In the genomic region with DNA sequence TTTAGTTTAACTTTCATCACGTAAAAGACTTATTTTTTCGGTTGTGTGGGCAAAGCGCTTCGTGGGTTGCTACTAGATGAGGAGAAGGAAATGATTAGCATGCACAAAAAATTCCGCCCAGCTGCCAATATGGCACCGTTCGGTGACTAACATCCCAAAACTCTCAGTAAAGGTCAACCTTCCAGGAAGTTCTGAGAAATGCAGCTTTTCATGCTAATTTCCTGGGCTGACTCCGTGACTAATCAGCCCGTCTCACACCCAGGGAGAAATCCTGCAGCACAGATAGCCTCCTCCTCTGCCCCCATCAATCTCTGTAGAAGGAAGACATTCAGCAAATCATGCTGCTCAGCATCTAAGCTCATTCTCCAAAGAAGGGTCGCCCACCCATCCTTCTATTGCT, we compare ENCODE assay signal across 10 cellular contexts. TPM values are rescaled to one million over a fixed set of nuclear protein-coding genes. Genes with fewer than 3 reads are reported as not detected.
DNase-seq lines count a peak whose midpoint lies in the region; ATAC-seq and TF ChIP-seq lines count a peak whose summit lies in the region.
"Had no signal": no experiment of that assay in that cellular context is flagged by ENCODE, and none has a peak within 500 bp of the region (broad histone marks: within the 10 kb centered on the region; RNA-seq: fewer than 3 reads in every experiment).

No MANE protein-coding gene starts in this region.

- H3K36me3 ChIP-seq in colonic mucosa = peaks cover 2% of the 10 kb centered on the region

- ATAC-seq in HG03469 (IDR thresholded peaks at IDR 0.05; ENCODE audit: unreplicated experiment) (no peak), GM21737 (IDR thresholded peaks at IDR 0.05; ENCODE audit: unreplicated experiment) (no peak)
- ATAC-seq: GM12878 had no signal

- no peak overlapping the region for H3K4me3 ChIP-seq in colonic mucosa
- H3K4me3 ChIP-seq: GM12878, Peyer's patch had no signal

- DNase-seq in COLO829 (ENCODE audit: low spot score) = peak; percentile 97
- peak; percentile 80 for DNase-seq in RKO (ENCODE audit: low spot score)
- peak; percentile 47 to 92 for DNase-seq in dermis microvascular lymphatic vessel endothelial cell (ENCODE audit: low read depth in 2 of 2)
- peak; percentile 11 for DNase-seq in posterior vena cava (ENCODE audit: low spot score)
- DNase-seq in HuH-7.5 (ENCODE audit: low spot score) = no peak
- no peak for DNase-seq in colonic mucosa
- DNase-seq: Peyer's patch had no signal

- no peak overlapping the region for H3K27ac ChIP-seq in colonic mucosa
- H3K27ac ChIP-seq: Peyer's patch had no signal

- H3K4me1 ChIP-seq in colonic mucosa = no peaks in the 10 kb centered on the region
- H3K4me1 ChIP-seq: Peyer's patch had no signal

- intact Hi-C loops in posterior vena cava (cut with DNase I) (no loop called here), colonic mucosa (cut with DNase I) (no loop called here)

- no peak overlapping the region for H3K9ac ChIP-seq in colonic mucosa (ENCODE audit: low read depth in 2 of 2, low read length in 2 of 2)

- no peaks in the 10 kb centered on the region for H3K9me3 ChIP-seq in colonic mucosa
- H3K9me3 ChIP-seq: Peyer's patch had no signal

- H3K27me3 ChIP-seq in colonic mucosa = no peaks in the 10 kb centered on the region
- H3K27me3 ChIP-seq: Peyer's patch had no signal

- no peak for TF ChIP-seq CTCF in colonic mucosa (IDR thresholded peaks at IDR 0.05)

RNA-seq across cellular contexts. Expression of a gene that starts 34.1 kb away (rescaled TPM):
- 6.7 and 9.6 TPM in 2 replicates for total RNA-seq in dermis microvascular lymphatic vessel endothelial cell
- 10 to 100 TPM; 12.3 to 13.2 TPM for total RNA-seq in posterior vena cava
- total RNA-seq in colonic mucosa = 10 to 100 TPM; 26.9 to 44.1 TPM

RNA-seq across cellular contexts. Expression of a gene that starts 49.5 kb away (rescaled TPM):
- total RNA-seq in dermis microvascular lymphatic vessel endothelial cell (not detected in 2 replicates), posterior vena cava (not detected), colonic mucosa (10 to 100 TPM; 43.0 to 71.4 TPM)
- total RNA-seq: GM12878 had no signal

Comparison
In these comparisons a context has a peak if more than half of its experiments do, and no peak if none do; other contexts are left out.
1. DNase-seq: peak in COLO829 (single experiment), RKO (single experiment), dermis microvascular lymphatic vessel endothelial cell (2 of 2) and posterior vena cava (single experiment); none in HuH-7.5 (single experiment) and colonic mucosa (single experiment).
2. RNA of a gene that starts 49.5 kb away (total RNA-seq): 43.0 to 71.4 TPM in colonic mucosa; not detected in posterior vena cava and not detected in dermis microvascular lymphatic vessel endothelial cell; every median in the first group is over 10 times any median in the second.